In genomic region chr1:174949645-174950044, GRCh38 we compare ENCODE assay signal across 24 cellular contexts.
"Had no signal": no experiment of that assay in that cellular context is flagged by ENCODE, and none has a peak within 500 bp of the region (broad histone marks: within the 10 kb centered on the region; RNA-seq: fewer than 3 reads in every experiment).

No MANE protein-coding gene starts in this region.

- ATAC-seq: heart right ventricle; mucosa of descending colon; naive thymus-derived CD4-positive, alpha-beta T cell; natural killer cell treated with Interleukin-12 subunit alpha and Interleukin-12 subunit beta and Interleukin-15 and Interleukin-18, amount 100 ng/mL, for 72 hours; sciatic nerve had no signal

- H3K9me3 ChIP-seq: heart right ventricle, left ventricle myocardium inferior, mucosa of descending colon, ovary, right atrium auricular region, suprapubic skin, thoracic aorta, tibial artery, upper lobe of left lung, vagina had no signal

- H3K4me1 ChIP-seq: suprapubic skin, vagina had no signal

- H3K79me2 ChIP-seq: hepatocyte had no signal

- H3K36me3 Mint-ChIP-seq: natural killer cell treated with Interleukin-12 subunit alpha and Interleukin-12 subunit beta and Interleukin-15 and Interleukin-18, amount 100 ng/mL, for 72 hours had no signal

- H3K4me3 ChIP-seq: heart right ventricle, hepatocyte, left ventricle myocardium inferior, lung, mucosa of descending colon, ovary, right atrium auricular region, skin epidermis, suprapubic skin, thoracic aorta, tibial artery, upper lobe of left lung, vagina had no signal

- H3K4me3 Mint-ChIP-seq: naive thymus-derived CD4-positive, alpha-beta T cell; natural killer cell treated with Interleukin-12 subunit alpha and Interleukin-12 subunit beta and Interleukin-15 and Interleukin-18, amount 100 ng/mL, for 72 hours; stimulated activated naive CD8-positive, alpha-beta T cell treated with anti-CD3 and anti-CD28 coated beads, Interleukin-15, Interleukin-2, amounts not matched to agents 100 ng/mL and 50 ng/mL, for 24 hours had no signal

- H3K27me3 Mint-ChIP-seq: naive thymus-derived CD4-positive, alpha-beta T cell; natural killer cell treated with Interleukin-12 subunit alpha and Interleukin-12 subunit beta and Interleukin-15 and Interleukin-18, amount 100 ng/mL, for 72 hours; progenitor cell of endocrine pancreas; stimulated activated naive CD8-positive, alpha-beta T cell treated with anti-CD3 and anti-CD28 coated beads, Interleukin-15, Interleukin-2, amounts not matched to agents 100 ng/mL and 50 ng/mL, for 24 hours had no signal

- H3K27ac Mint-ChIP-seq: natural killer cell treated with Interleukin-12 subunit alpha and Interleukin-12 subunit beta and Interleukin-15 and Interleukin-18, amount 100 ng/mL, for 72 hours; progenitor cell of endocrine pancreas; stimulated activated naive CD8-positive, alpha-beta T cell treated with anti-CD3 and anti-CD28 coated beads, Interleukin-15, Interleukin-2, amounts not matched to agents 100 ng/mL and 50 ng/mL, for 24 hours had no signal

- H2AFZ ChIP-seq: hepatocyte had no signal

- H3K4me2 ChIP-seq: hepatocyte had no signal

- H3K9me3 Mint-ChIP-seq: naive thymus-derived CD4-positive, alpha-beta T cell; natural killer cell treated with Interleukin-12 subunit alpha and Interleukin-12 subunit beta and Interleukin-15 and Interleukin-18, amount 100 ng/mL, for 72 hours; stimulated activated naive CD8-positive, alpha-beta T cell treated with anti-CD3 and anti-CD28 coated beads, Interleukin-15, Interleukin-2, amounts not matched to agents 100 ng/mL and 50 ng/mL, for 24 hours had no signal

- H3K27ac ChIP-seq: heart right ventricle, hepatocyte, left ventricle myocardium inferior, ovary, right atrium auricular region, skin epidermis, suprapubic skin, thoracic aorta, tibial artery, upper lobe of left lung, vagina had no signal

- H3K36me3 ChIP-seq: heart right ventricle, left ventricle myocardium inferior, ovary, right atrium auricular region, suprapubic skin, thoracic aorta, tibial artery, upper lobe of left lung, vagina had no signal

- DNase-seq: heart right ventricle; left ventricle myocardium inferior; midbrain; mucosa of descending colon; naive thymus-derived CD4-positive, alpha-beta T cell; ovary; stimulated activated CD4-positive, alpha-beta T cell treated with anti-CD3 and anti-CD28 coated beads, Interleukin-12 subunit alpha, Interleukin-12 subunit beta, amount 100 ng/mL, for 4 hours; stimulated activated CD4-positive, alpha-beta T cell treated with anti-CD3 and anti-CD28 coated beads, Interleukin-15, amount 100 ng/mL, for 24 hours; stimulated activated CD4-positive, alpha-beta T cell treated with anti-CD3 and anti-CD28 coated beads, Interleukin-2, amount 100 ng/mL, for 24 hours; stimulated activated CD4-positive, alpha-beta T cell treated with anti-CD3 and anti-CD28 coated beads, Interleukin-4, amount 100 ng/mL, for 1 hour; stimulated activated naive CD4-positive, alpha-beta T cell; tibial artery; upper lobe of left lung had no signal

- H3K27me3 ChIP-seq: heart right ventricle, hepatocyte, ovary, right atrium auricular region, suprapubic skin, tibial artery, upper lobe of left lung, vagina had no signal
